In genomic region chr12:94012508-94013044, GRCh38 we compare ENCODE assay signal across 17 cellular contexts.
"Had no signal": no experiment of that assay in that cellular context is flagged by ENCODE, and none has a peak within 500 bp of the region (broad histone marks: within the 10 kb centered on the region; RNA-seq: fewer than 3 reads in every experiment).

No MANE protein-coding gene starts in this region.

- H3K4me3 ChIP-seq: ascending aorta, cardiac muscle cell, esophagus muscularis mucosa, lung, stomach, uterus had no signal

- H3K27me3 ChIP-seq: ascending aorta, cardiac muscle cell, esophagus muscularis mucosa, stomach, uterus had no signal

- H3K36me3 ChIP-seq: ascending aorta, cardiac muscle cell, esophagus muscularis mucosa, stomach, uterus had no signal

- H2AFZ ChIP-seq: parathyroid adenoma had no signal

- H3K9ac ChIP-seq: parathyroid adenoma had no signal

- H3K79me2 ChIP-seq: parathyroid adenoma had no signal

- H3K4me3 Mint-ChIP-seq: activated CD8-positive, alpha-beta T cell treated with anti-CD3 and anti-CD28 coated beads for 36 hours; activated naive CD8-positive, alpha-beta T cell treated with anti-CD3 and anti-CD28 coated beads, Interleukin-2, amount 50 U/mL, for 24 hours; activated T-cell treated with anti-CD3 and anti-CD28 coated beads, Interleukin-2, amount 50 U/mL, for 72 hours had no signal

- ATAC-seq: activated CD8-positive, alpha-beta T cell treated with anti-CD3 and anti-CD28 coated beads for 36 hours; activated naive CD8-positive, alpha-beta T cell treated with anti-CD3 and anti-CD28 coated beads, Interleukin-2, amount 50 U/mL, for 24 hours; activated T-cell treated with anti-CD3 and anti-CD28 coated beads, Interleukin-2, amount 50 U/mL, for 72 hours; left colon had no signal

- H3K9me3 ChIP-seq: uterus had no signal

- H3K27ac ChIP-seq: ascending aorta, cardiac muscle cell, esophagus muscularis mucosa, parathyroid adenoma, stomach, uterus, VCaP had no signal

- H3K4me1 ChIP-seq: ascending aorta, parathyroid adenoma, stomach, uterus had no signal

- H3K27ac Mint-ChIP-seq: activated CD8-positive, alpha-beta T cell treated with anti-CD3 and anti-CD28 coated beads for 36 hours; activated naive CD8-positive, alpha-beta T cell treated with anti-CD3 and anti-CD28 coated beads, Interleukin-2, amount 50 U/mL, for 24 hours had no signal

- DNase-seq: activated CD8-positive, alpha-beta memory T cell treated with anti-CD3 and anti-CD28 coated beads, Interleukin-2, amount 50 U/mL, for 4 hours; activated CD8-positive, alpha-beta T cell treated with anti-CD3 and anti-CD28 coated beads for 36 hours; activated naive CD8-positive, alpha-beta T cell treated with anti-CD3 and anti-CD28 coated beads, Interleukin-2, amount 50 U/mL, for 24 hours; activated T-cell treated with anti-CD3 and anti-CD28 coated beads, Interleukin-2, amount 50 U/mL, for 72 hours; glutamatergic neuron; left colon; midbrain; stimulated activated CD4-positive, alpha-beta T cell treated with anti-CD3 and anti-CD28 coated beads, Interleukin-15, amount 100 ng/mL, for 24 hours; stimulated activated CD4-positive, alpha-beta T cell treated with anti-CD3 and anti-CD28 coated beads, Interleukin-4, amount 100 ng/mL, for 24 hours; stomach; uterus had no signal

- H3K27me3 Mint-ChIP-seq: activated naive CD8-positive, alpha-beta T cell treated with anti-CD3 and anti-CD28 coated beads, Interleukin-2, amount 50 U/mL, for 24 hours had no signal
